Comparison of ENCODE assay signal across 22 cellular contexts in the genomic region with DNA sequence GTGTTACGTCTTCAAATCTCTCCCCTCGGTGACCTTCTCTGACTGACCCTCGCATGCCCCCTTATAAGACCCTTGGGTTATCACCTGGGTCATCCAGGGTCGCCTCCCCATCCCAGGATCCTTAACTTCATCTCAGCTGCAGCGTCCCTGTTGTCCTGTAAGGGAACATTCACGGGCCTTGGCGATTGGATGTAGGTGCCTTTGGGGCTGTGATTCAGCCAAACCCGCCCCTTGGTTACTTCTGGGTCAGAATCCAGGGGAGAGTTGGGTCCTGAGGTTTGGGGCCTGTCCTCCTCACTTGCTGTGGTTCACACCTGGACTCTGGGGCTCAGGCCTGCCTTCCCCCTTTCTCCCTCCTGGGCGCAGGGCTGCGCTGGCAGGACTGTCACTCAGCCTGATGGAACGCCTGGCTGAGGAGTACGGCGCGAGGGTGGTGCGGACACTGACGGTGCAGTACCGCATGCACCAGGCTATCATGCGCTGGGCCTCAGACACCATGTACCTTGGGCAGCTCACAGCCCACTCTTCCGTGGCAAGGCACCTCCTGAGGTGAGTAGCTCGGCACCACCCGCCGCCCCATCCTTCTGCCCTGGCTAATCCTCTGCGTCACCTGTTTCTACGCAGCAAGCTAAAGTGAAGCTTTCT. TPM values are rescaled to one million over a fixed set of nuclear protein-coding genes. Genes with fewer than 3 reads are reported as not detected.
DNase-seq lines count a peak whose midpoint lies in the region; ATAC-seq and TF ChIP-seq lines count a peak whose summit lies in the region.
"Had no signal": no experiment of that assay in that cellular context is flagged by ENCODE, and none has a peak within 500 bp of the region (broad histone marks: within the 10 kb centered on the region; RNA-seq: fewer than 3 reads in every experiment).

No MANE protein-coding gene starts in this region.

- H3K36me3 ChIP-seq in prostate gland (peaks cover 10 to 13% of the 10 kb centered on the region in 2 donors), uterus (no peaks in the 10 kb centered on the region), hepatocyte (replicated peaks; ENCODE audit: insufficient read depth, low read depth) (no peaks in the 10 kb centered on the region)
- H3K36me3 ChIP-seq in CD8-positive, alpha-beta memory T cell (ENCODE audit: insufficient read depth, low read length) = peaks cover 30% of the 10 kb centered on the region

- ATAC-seq in Right ventricle myocardium inferior = no peak
- ATAC-seq: HCT116 had no signal

- H3K4me3 Mint-ChIP-seq in CD8-positive, alpha-beta memory T cell = no peak overlapping the region
- H3K4me3 Mint-ChIP-seq: CD14-positive monocyte had no signal

- 97% methylated on average over 24 of the region's 24 CpGs for WGBS in prostate gland
- WGBS in hepatocyte (ENCODE audit: low lambda C conversion rate, missing lambda C conversion rate) = 97% methylated on average over 24 of the region's 24 CpGs

- H3K27ac Mint-ChIP-seq in CD8-positive, alpha-beta memory T cell = no peak overlapping the region

- H3K4me2 ChIP-seq in hepatocyte = no peak overlapping the region

- no peaks in the 10 kb centered on the region for H3K9me2 ChIP-seq in hepatocyte (replicated peaks; ENCODE audit: insufficient read depth)

- H3K79me2 ChIP-seq in hepatocyte = no peaks in the 10 kb centered on the region

- H3K9me3 ChIP-seq in prostate gland (no peaks in the 10 kb centered on the region), uterus (no peaks in the 10 kb centered on the region), hepatocyte (ENCODE audit: low read depth) (no peaks in the 10 kb centered on the region)
- H3K9me3 ChIP-seq in CD8-positive, alpha-beta memory T cell (ENCODE audit: low read length) = no peaks in the 10 kb centered on the region

- CTCF ChIA-PET in CD8-positive, alpha-beta memory T cell (lab: Charles Lee) = no interaction called here

- no peaks in the 10 kb centered on the region for H4K20me1 ChIP-seq in hepatocyte (ENCODE audit: insufficient read depth, poor library complexity, severe bottlenecking)

- POLR2A ChIA-PET in CD8-positive, alpha-beta memory T cell (lab: Charles Lee) = no interaction called here

- TF ChIP-seq POLR2A in prostate gland (IDR thresholded peaks at IDR 0.05) (no peak), uterus (IDR thresholded peaks at IDR 0.05) (no peak)

- H3K27me3 ChIP-seq in prostate gland (replicated peaks; ENCODE audit: insufficient read depth) (no peaks in the 10 kb centered on the region), uterus (no peaks in the 10 kb centered on the region), hepatocyte (no peaks in the 10 kb centered on the region)
- no peaks in the 10 kb centered on the region for H3K27me3 ChIP-seq in CD8-positive, alpha-beta memory T cell (ENCODE audit: insufficient read depth, low read length, poor library complexity, severe bottlenecking)

- no peak for TF ChIP-seq CTCF in prostate gland (IDR thresholded peaks at IDR 0.05)
- no peak for TF ChIP-seq CTCF in uterus (IDR thresholded peaks at IDR 0.05)
- TF ChIP-seq CTCF in hepatocyte (IDR thresholded peaks at IDR 0.05; ENCODE audit: poor library complexity) = no peak

- no peaks in the 10 kb centered on the region for H3K9me3 Mint-ChIP-seq in CD8-positive, alpha-beta memory T cell
- H3K9me3 Mint-ChIP-seq: CD14-positive monocyte had no signal

- intact Hi-C loops in Right ventricle myocardium inferior (cut with DNase I) = no loop called here
- intact Hi-C loops in cardiac septum (cut with DNase I) = no loop called here
- intact Hi-C loops in prostate gland (cut with DNase I) = no loop called here
- intact Hi-C loops in uterus (cut with DNase I; ENCODE audit: low total_unique reads) = no loop called here

- H3K4me1 Mint-ChIP-seq in CD8-positive, alpha-beta memory T cell = no peaks in the 10 kb centered on the region

- H3K4me1 ChIP-seq in prostate gland (replicated peaks) (no peaks in the 10 kb centered on the region), uterus (no peaks in the 10 kb centered on the region), hepatocyte (ENCODE audit: insufficient read depth) (no peaks in the 10 kb centered on the region)
- H3K4me1 ChIP-seq in CD8-positive, alpha-beta memory T cell (ENCODE audit: insufficient read depth, low read length) = no peaks in the 10 kb centered on the region

- H3K27ac ChIP-seq in prostate gland (peak overlapping the region; percentile 15 to 56), uterus (peak overlapping the region; percentile 1 to 67), hepatocyte (no peak overlapping the region)
- H3K27ac ChIP-seq in CD8-positive, alpha-beta memory T cell (ENCODE audit: low read depth, low read length) = no peak overlapping the region
- H3K27ac ChIP-seq: GM23248 had no signal

- peaks cover 8 to 85% (median 16%) of the 10 kb centered on the region in 3 donors for H3K36me3 Mint-ChIP-seq in CD8-positive, alpha-beta memory T cell

- no peaks in the 10 kb centered on the region for H3K27me3 Mint-ChIP-seq in CD8-positive, alpha-beta memory T cell

- DNase-seq in Right ventricle myocardium inferior (ENCODE audit: missing footprints) = peak; percentile 37
- DNase-seq in cardiac septum (ENCODE audit: low spot score) = no peak
- peak; percentile 8 for DNase-seq in iPS-NIHi7 (ENCODE audit: extremely low spot score)
- DNase-seq in prostate gland (ENCODE audit: low spot score) = no peak
- no peak for DNase-seq in uterus
- DNase-seq in hepatocyte (ENCODE audit: low spot score) = no peak
- no peak for DNase-seq in CD8-positive, alpha-beta memory T cell
- no peak for DNase-seq in stimulated activated CD8-positive, alpha-beta memory T cell treated with anti-CD3 and anti-CD28 coated beads, Interleukin-4, amount 100 ng/mL, for 48 hours
- DNase-seq: 8988T; DMS 273 treated with DMSO at 0.1 percent for 48 hours; DND-41; GM23248; KBM-7; NCI-H1105 treated with DMSO at 0.1 percent for 48 hours; NCI-H1694; NCI-H2107; NCI-H510A; NK-92 treated with Interleukin-12 subunit alpha and Interleukin-12 subunit beta, amount 100 ng/mL, for 24 hours; SIG-M5 had no signal

- H2AFZ ChIP-seq in hepatocyte = no peak overlapping the region
- H2AFZ ChIP-seq: GM23248 had no signal

- H3K4me3 ChIP-seq in prostate gland = no peak overlapping the region
- no peak overlapping the region for H3K4me3 ChIP-seq in uterus
- H3K4me3 ChIP-seq in hepatocyte = no peak overlapping the region
- no peak overlapping the region for H3K4me3 ChIP-seq in CD8-positive, alpha-beta memory T cell (ENCODE audit: low read length)
- H3K4me3 ChIP-seq: GM23248 had no signal

RNA-seq across cellular contexts. Expression of a gene that starts 29.4 kb away (rescaled TPM):
- 13.8 TPM for total RNA-seq in Right ventricle myocardium inferior
- total RNA-seq in cardiac septum = 12.3 TPM
- total RNA-seq in prostate gland = 10 to 100 TPM; 17.3 to 34.0 TPM
- total RNA-seq in uterus = 10 to 100 TPM in 3 of 4 donors, under 1 TPM in 1; 0.88 to 38.5 (median 19.9) TPM
- total RNA-seq in hepatocyte = 7.7 and 12.4 TPM in 2 replicates
- 13.5 and 19.9 TPM in 2 replicates for polyA plus RNA-seq in hepatocyte
- 10 to 100 TPM; 25.7 to 27.8 TPM for total RNA-seq in CD8-positive, alpha-beta memory T cell
- polyA plus RNA-seq in CD8-positive, alpha-beta memory T cell = 9.9 TPM

RNA-seq across cellular contexts. Expression of a gene that starts 29.4 kb away (rescaled TPM):
- total RNA-seq in Right ventricle myocardium inferior = 120 TPM
- total RNA-seq in cardiac septum = 58.0 TPM
- 10 to 100 TPM; 41.1 to 76.9 TPM for total RNA-seq in prostate gland
- total RNA-seq in uterus = 10 to 100 TPM; 29.2 to 52.7 (median 36.9) TPM
- 28.8 and 34.9 TPM in 2 replicates for total RNA-seq in hepatocyte
- polyA plus RNA-seq in hepatocyte = 86.2 and 95.2 TPM in 2 replicates
- 100 to 1,000 TPM; 101 to 104 TPM for total RNA-seq in CD8-positive, alpha-beta memory T cell
- 96.3 TPM for polyA plus RNA-seq in CD8-positive, alpha-beta memory T cell

RNA-seq across cellular contexts. Expression of a gene that starts 47.7 kb away (rescaled TPM):
- not detected for total RNA-seq in Right ventricle myocardium inferior
- not detected for total RNA-seq in cardiac septum
- not detected for total RNA-seq in prostate gland
- total RNA-seq in uterus = under 1 TPM in 1 of 4 donors, not detected in 3; 0.41 TPM
- total RNA-seq in hepatocyte = 0.32 TPM in 1 of 2 replicates, not detected in the other
- polyA plus RNA-seq in hepatocyte = not detected in 2 replicates
- total RNA-seq in CD8-positive, alpha-beta memory T cell = not detected
- polyA plus RNA-seq in CD8-positive, alpha-beta memory T cell = not detected
- total RNA-seq: GM23248 had no signal
- polyA plus RNA-seq: AG04450, CD14-positive monocyte, GM23248 had no signal

Comparison
In these comparisons a context has a peak if more than half of its experiments do, and no peak if none do; other contexts are left out.
1. DNase-seq: peak in Right ventricle myocardium inferior (single experiment) and iPS-NIHi7 (single experiment); none in cardiac septum (single experiment), prostate gland (single experiment), uterus (0 of 2), hepatocyte (single experiment), CD8-positive, alpha-beta memory T cell (0 of 5) and stimulated activated CD8-positive, alpha-beta memory T cell treated with anti-CD3 and anti-CD28 coated beads, Interleukin-4, amount 100 ng/mL, for 48 hours (single experiment).
2. H3K27ac ChIP-seq: peak in prostate gland (2 of 2) and uterus (2 of 2); none in hepatocyte (single experiment) and CD8-positive, alpha-beta memory T cell (single experiment).